ENCODE assay signal across 8 cellular contexts in genomic region chr3:128787256-128788253, GRCh38.
DNase-seq lines count a peak whose midpoint lies in the region; ATAC-seq, FAIRE-seq and TF ChIP-seq lines count a peak whose summit lies in the region.

No MANE protein-coding gene starts in this region.

- no peak for FAIRE-seq in bronchial epithelial cell (lab: Jason Lieb, UNC)

- peak; percentile 62 for TF ChIP-seq CTCF in bronchial epithelial cell (IDR thresholded peaks at IDR 0.05; ENCODE audit: insufficient read depth, low read length, severe bottlenecking)
- no peak for TF ChIP-seq CTCF in omental fat pad (IDR thresholded peaks at IDR 0.05)

- ATAC-seq in omental fat pad (ENCODE audit: low FRiP score) = peak; percentile 81
- no peak for ATAC-seq in GM19455 (IDR thresholded peaks at IDR 0.05; ENCODE audit: unreplicated experiment)

- peak; percentile 52 for DNase-seq in D341Med (ENCODE audit: low spot score)
- DNase-seq in HCEC 1CT = peak; percentile 83
- DNase-seq in RPMI7951 (ENCODE audit: low read depth) = peak; percentile 81
- DNase-seq in bronchial epithelial cell (ENCODE audit: low read depth) = peak; percentile 100
- no peak for DNase-seq in omental fat pad (ENCODE audit: low spot score)
- DNase-seq in NCI-H1105 (lab: John Stamatoyannopoulos, UW) = no peak
- no peak for DNase-seq in NOMO-1 (lab: John Stamatoyannopoulos, UW; ENCODE audit: unreplicated experiment in 2 of 2)

- no peak overlapping the region for H3K4me3 ChIP-seq in bronchial epithelial cell (ENCODE audit: low read depth, low read length)

- no peaks in the 10 kb centered on the region for H3K36me3 ChIP-seq in bronchial epithelial cell (ENCODE audit: control insufficient read depth, insufficient read depth, low read length)

- no peaks in the 10 kb centered on the region for H3K27me3 ChIP-seq in bronchial epithelial cell (ENCODE audit: control insufficient read depth, insufficient read depth, low read length)

Comparison
In these comparisons a context has a peak if more than half of its experiments do, and no peak if none do; other contexts are left out.
1. DNase-seq: peak in D341Med (single experiment), HCEC 1CT (single experiment), RPMI7951 (single experiment) and bronchial epithelial cell (single experiment); none in omental fat pad (single experiment), NCI-H1105 (single experiment) and NOMO-1 (0 of 2).